31 cellular contexts compared by ENCODE assay signal in the genomic region with DNA sequence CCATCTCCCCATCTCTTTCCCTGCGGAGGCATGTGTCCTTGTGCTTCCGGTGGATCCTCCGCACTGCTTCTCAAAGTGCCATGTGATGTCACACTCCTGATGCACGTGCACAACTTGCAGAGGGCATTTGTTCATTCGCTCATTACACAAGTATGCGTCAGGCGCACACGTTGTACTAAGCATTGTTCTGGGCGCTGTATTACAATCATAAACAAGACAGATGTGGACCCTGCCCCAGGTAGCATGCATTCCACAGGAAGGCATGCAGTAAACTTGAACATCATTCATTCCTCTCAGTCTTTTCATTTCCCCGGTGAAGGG. TPM values are rescaled to one million over a fixed set of nuclear protein-coding genes. Genes with fewer than 3 reads are reported as not detected.
"Had no signal": no experiment of that assay in that cellular context is flagged by ENCODE, and none has a peak within 500 bp of the region (broad histone marks: within the 10 kb centered on the region; RNA-seq: fewer than 3 reads in every experiment).

No MANE protein-coding gene starts in this region.

- ATAC-seq: activated naive CD4-positive, alpha-beta T cell treated with anti-CD3 and anti-CD28 coated beads, Interleukin-2, amount 50 U/mL, for 72 hours; activated T-cell treated with anti-CD3 and anti-CD28 coated beads, Interleukin-2, amount 50 U/mL, for 72 hours; effector memory CD8-positive, alpha-beta T cell; foreskin keratinocyte; gastrocnemius medialis; T-helper 17 cell had no signal

- H3K27me3 ChIP-seq: ascending aorta, breast epithelium, cardiac muscle cell had no signal

- H3K27ac ChIP-seq: ascending aorta, breast epithelium, cardiac muscle cell, coronary artery, esophagus muscularis mucosa, foreskin keratinocyte, gastrocnemius medialis, heart left ventricle, WERI-Rb-1 had no signal

- H3K9me3 ChIP-seq: ascending aorta, breast epithelium, esophagus muscularis mucosa, gastrocnemius medialis, heart left ventricle had no signal

- H3K36me3 ChIP-seq: ascending aorta, breast epithelium, cardiac muscle cell, esophagus muscularis mucosa, gastrocnemius medialis, heart left ventricle, WERI-Rb-1 had no signal

- H3K4me3 ChIP-seq: ascending aorta, breast epithelium, cardiac muscle cell, coronary artery, esophagus muscularis mucosa, gastrocnemius medialis, heart left ventricle had no signal

- DNase-seq: activated B cell treated with CpG ODN at 0.5 μM for 24 hours; activated CD4-positive, alpha-beta memory T cell treated with anti-CD3 and anti-CD28 coated beads, Interleukin-2, amount 10 ng/mL, durations not matched to agents 7 days and 5 days; activated CD4-positive, alpha-beta T cell treated with anti-CD3 and anti-CD28 coated beads for 1 hour; activated CD4-positive, alpha-beta T cell treated with anti-CD3 and anti-CD28 coated beads for 4 hours; activated CD4-positive, alpha-beta T cell treated with anti-CD3 and anti-CD28 coated beads, Interleukin-2, amount 10 ng/mL, durations not matched to agents 7 days and 5 days; activated CD4-positive, alpha-beta T cell treated with anti-CD3 and anti-CD28 coated beads, Interleukin-2, amount 50 U/mL, for 4 hours; activated CD8-positive, alpha-beta memory T cell treated with anti-CD3 and anti-CD28 coated beads, Interleukin-2, amount 50 U/mL, for 48 hours; activated gamma-delta T cell; activated naive CD4-positive, alpha-beta T cell; activated naive CD8-positive, alpha-beta T cell treated with anti-CD3 and anti-CD28 coated beads, Interleukin-2, amount 10 ng/mL, durations not matched to agents 7 days and 5 days; activated T-cell treated with anti-CD3 and anti-CD28 coated beads for 4 hours; activated T-cell treated with anti-CD3 and anti-CD28 coated beads, Interleukin-2, amount 50 U/mL, for 24 hours; activated T-cell treated with anti-CD3 and anti-CD28 coated beads, Interleukin-2, amount 50 U/mL, for 72 hours; dermis blood vessel endothelial cell; effector CD4-positive, alpha-beta T cell; effector memory CD8-positive, alpha-beta T cell; erythroblast; foreskin keratinocyte; glutamatergic neuron; heart left ventricle; T-helper 1 cell; T-helper 17 cell; T1000; WERI-Rb-1 had no signal

- H3K4me1 ChIP-seq: ascending aorta, breast epithelium, esophagus muscularis mucosa, foreskin keratinocyte, gastrocnemius medialis, heart left ventricle had no signal

RNA-seq across cellular contexts. Expression of a gene that starts 9.0 kb away (rescaled TPM):
- total RNA-seq: activated B cell treated with CpG ODN at 0.5 μM for 24 hours; activated CD4-positive, alpha-beta memory T cell treated with anti-CD3 and anti-CD28 coated beads, Interleukin-2, amount 10 ng/mL, durations not matched to agents 7 days and 5 days; activated CD4-positive, alpha-beta T cell treated with anti-CD3 and anti-CD28 coated beads, Interleukin-2, amount 10 ng/mL, durations not matched to agents 7 days and 5 days; activated naive CD8-positive, alpha-beta T cell treated with anti-CD3 and anti-CD28 coated beads, Interleukin-2, amount 10 ng/mL, durations not matched to agents 7 days and 5 days; cardiac muscle cell; foreskin keratinocyte had no signal
- polyA plus RNA-seq: cardiac muscle cell, foreskin keratinocyte had no signal

RNA-seq across cellular contexts. Expression of a gene that starts 59.8 kb away (rescaled TPM):
- total RNA-seq: activated CD4-positive, alpha-beta T cell treated with anti-CD3 and anti-CD28 coated beads, Interleukin-2, amount 10 ng/mL, durations not matched to agents 7 days and 5 days had no signal
